In the genomic region with DNA sequence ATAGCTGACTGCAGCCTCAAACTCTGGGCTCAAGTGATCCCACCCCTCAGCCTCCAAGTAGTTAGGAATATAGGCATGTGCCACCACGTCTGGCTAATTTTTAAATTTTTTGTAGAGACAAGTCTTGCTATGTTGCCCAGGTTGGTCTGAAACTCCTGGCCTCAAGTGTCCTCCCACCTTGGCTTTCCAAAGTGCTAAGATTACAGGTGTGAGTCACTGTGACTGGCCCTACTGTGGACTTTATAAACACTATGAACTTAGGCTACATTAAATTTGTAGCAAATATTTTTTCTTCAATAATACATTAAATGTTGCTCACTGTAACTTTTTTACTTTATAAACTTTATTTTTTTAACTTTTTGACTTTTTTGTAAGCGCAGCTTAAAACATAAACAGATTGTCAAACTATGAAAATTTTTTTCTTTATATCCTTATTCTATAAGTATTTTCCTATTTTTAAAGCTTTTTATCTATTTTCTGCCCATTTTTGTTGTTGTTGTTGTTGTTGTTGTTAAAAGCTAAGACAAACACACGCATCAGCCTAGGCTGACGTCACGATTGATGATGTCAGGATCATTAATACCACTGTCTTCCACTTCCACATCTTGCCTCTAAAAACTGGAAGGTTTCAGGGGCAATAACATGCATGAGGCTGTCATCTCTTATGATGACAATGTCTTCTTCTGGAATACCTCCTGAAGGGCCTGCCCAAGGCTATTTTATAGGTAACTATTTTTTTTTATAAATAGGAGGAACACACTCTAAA, we compare ENCODE assay signal across 27 cellular contexts.
"Had no signal": no experiment of that assay in that cellular context is flagged by ENCODE, and none has a peak within 500 bp of the region (broad histone marks: within the 10 kb centered on the region; RNA-seq: fewer than 3 reads in every experiment).

No MANE protein-coding gene starts in this region.

- H3K36me3 ChIP-seq: MG63 had no signal

- ATAC-seq: activated CD8-positive, alpha-beta memory T cell treated with anti-CD3 and anti-CD28 coated beads, Interleukin-2, amount 10 ng/mL, durations not matched to agents 7 days and 5 days; T-helper 17 cell; WTC11 had no signal

- DNase-seq: activated CD4-positive, alpha-beta T cell treated with anti-CD3 and anti-CD28 coated beads for 48 hours; activated CD4-positive, alpha-beta T cell treated with anti-CD3 and anti-CD28 coated beads, Interleukin-2, amount 50 U/mL, for 48 hours; activated CD4-positive, CD25-positive, alpha-beta regulatory T cell treated with anti-CD3 and anti-CD28 coated beads, Interleukin-2, amount 50 U/mL, for 72 hours; activated CD8-positive, alpha-beta memory T cell treated with anti-CD3 and anti-CD28 coated beads, Interleukin-2, amount 10 ng/mL, durations not matched to agents 7 days and 5 days; activated effector memory CD4-positive, alpha-beta T cell treated with Interleukin-2 at 50 U/mL for 16 hours; activated naive CD4-positive, alpha-beta T cell treated with Interleukin-2 at 50 U/mL for 16 hours; activated T-cell treated with anti-CD3 and anti-CD28 coated beads, Interleukin-2, amount 50 U/mL, for 24 hours; amygdala; MG63; MV-4-11; NCI-H1092 treated with DMSO at 0.1 percent for 48 hours; NCI-H1417 treated with DMSO at 0.1 percent for 48 hours; NCI-H1694; NCI-H2029; NCI-H2107; NCI-H2171 treated with DMSO at 0.1 percent for 48 hours; NCI-H226; NCI-H510A; NCI-H526 treated with DMSO at 0.1 percent for 48 hours; NK-92 treated with Interleukin-12 subunit alpha and Interleukin-12 subunit beta, amount 100 ng/mL, for 24 hours; SIG-M5; T-helper 17 cell; T-helper 9 cell had no signal

- H3K9ac ChIP-seq: KMS-11 had no signal

- H3K27ac ChIP-seq: KMS-11 had no signal

- H3K27me3 ChIP-seq: MG63 had no signal

- FAIRE-seq: astrocyte, RCC 7860 had no signal

- H3K4me2 ChIP-seq: KMS-11 had no signal

- H3K4me3 ChIP-seq: MG63 had no signal

- H3K9me3 ChIP-seq: MG63 had no signal
